ENCODE assay signal across 8 cellular contexts in genomic region chr16:29973384-29974246, GRCh38. TPM values are rescaled to one million over a fixed set of nuclear protein-coding genes. Genes with fewer than 3 reads are reported as not detected.
DNase-seq lines count a peak whose midpoint lies in the region; ATAC-seq and TF ChIP-seq lines count a peak whose summit lies in the region.

TAOK2 (plus strand) TSS chr16:29973868; CDS start chr16:29977773, 3,905 bp downstream.

- no peaks in the 10 kb centered on the region for H3K27me3 ChIP-seq in foreskin keratinocyte
- no peaks in the 10 kb centered on the region for H3K27me3 ChIP-seq in neuron (ENCODE audit: insufficient read depth, low read length)

- H3K4me3 ChIP-seq in HFF-Myc (replicated peaks; ENCODE audit: low read depth, low read length): peak within 1 kb of the TSS; percentile 95
- peak within 1 kb of the TSS; percentile 65 for H3K4me3 ChIP-seq in neuron (ENCODE audit: low read length)

- peak within 1 kb of the TSS; percentile 49 for H2AFZ ChIP-seq in neuron (ENCODE audit: low read depth, low read length)

- peaks cover 7% of the 10 kb centered on the region for H3K4me1 ChIP-seq in foreskin keratinocyte
- peaks cover 23% of the 10 kb centered on the region for H3K4me1 ChIP-seq in neuron (ENCODE audit: insufficient read depth, low read length)

- DNase-seq in GM04503 (ENCODE audit: low read depth) (peak; percentile 84), HFF-Myc (ENCODE audit: extremely low read depth, low read depth) (peak; percentile 96), NAMALWA (ENCODE audit: low spot score) (peak; percentile 99), SK-MEL-5 (ENCODE audit: low read depth, low spot score) (peak; percentile 98), foreskin keratinocyte (peak; percentile 89 to 95), stromal cell of bone marrow (ENCODE audit: low read depth) (peak; percentile 97)
- peak; percentile 78 to 91 (median 84) for DNase-seq in activated naive CD4-positive, alpha-beta T cell (lab: John Stamatoyannopoulos, UW)

- H3K36me3 ChIP-seq in neuron (ENCODE audit: insufficient read depth, low read length): peaks cover 28% of the 10 kb centered on the region

- in situ Hi-C loops in SK-MEL-5 (cut with HindIII; ENCODE audit: low pct_unique_long_range_greater_than_20kb, low sequenced_read_pairs): no loop called here

- peaks cover 5% of the 10 kb centered on the region for H3K9me3 ChIP-seq in neuron (ENCODE audit: low read length)

- TF ChIP-seq CTCF in HFF-Myc (IDR thresholded peaks at IDR 0.05; ENCODE audit: low read depth, low read length, missing control alignments) (no peak), foreskin keratinocyte (conservative IDR thresholded peaks at IDR 0.05) (no peak)

- peak within 1 kb of the TSS; percentile 31 for H3K27ac ChIP-seq in foreskin keratinocyte

- ATAC-seq in foreskin keratinocyte: peak; percentile 96

RNA-seq across cellular contexts. Expression of gene TAOK2, which starts in this region (rescaled TPM):
- 28.6 and 30.3 TPM in 2 replicates for total RNA-seq in SK-MEL-5 (2014; rRNA removed; shearing (Covaris generic))
- polyA plus RNA-seq in SK-MEL-5 (2015; cell fraction: cytosol; rRNA removed): 35.2 and 42.6 TPM in 2 replicates
- polyA plus RNA-seq in SK-MEL-5 (2015; cell fraction: nucleus; rRNA removed): 81.1 and 102 TPM in 2 replicates
- total RNA-seq in foreskin keratinocyte: 26.5 and 27.5 TPM in 2 replicates
- polyA plus RNA-seq in foreskin keratinocyte: 13.8 and 14.3 TPM in 2 replicates

Comparison
In these comparisons a context has a peak if more than half of its experiments do, and no peak if none do; other contexts are left out.
1. Peak in every context shown above with its lines: DNase-seq, ATAC-seq, H3K4me3 ChIP-seq and H3K27ac ChIP-seq.